ENCODE assay signal across 14 cellular contexts in the genomic region with DNA sequence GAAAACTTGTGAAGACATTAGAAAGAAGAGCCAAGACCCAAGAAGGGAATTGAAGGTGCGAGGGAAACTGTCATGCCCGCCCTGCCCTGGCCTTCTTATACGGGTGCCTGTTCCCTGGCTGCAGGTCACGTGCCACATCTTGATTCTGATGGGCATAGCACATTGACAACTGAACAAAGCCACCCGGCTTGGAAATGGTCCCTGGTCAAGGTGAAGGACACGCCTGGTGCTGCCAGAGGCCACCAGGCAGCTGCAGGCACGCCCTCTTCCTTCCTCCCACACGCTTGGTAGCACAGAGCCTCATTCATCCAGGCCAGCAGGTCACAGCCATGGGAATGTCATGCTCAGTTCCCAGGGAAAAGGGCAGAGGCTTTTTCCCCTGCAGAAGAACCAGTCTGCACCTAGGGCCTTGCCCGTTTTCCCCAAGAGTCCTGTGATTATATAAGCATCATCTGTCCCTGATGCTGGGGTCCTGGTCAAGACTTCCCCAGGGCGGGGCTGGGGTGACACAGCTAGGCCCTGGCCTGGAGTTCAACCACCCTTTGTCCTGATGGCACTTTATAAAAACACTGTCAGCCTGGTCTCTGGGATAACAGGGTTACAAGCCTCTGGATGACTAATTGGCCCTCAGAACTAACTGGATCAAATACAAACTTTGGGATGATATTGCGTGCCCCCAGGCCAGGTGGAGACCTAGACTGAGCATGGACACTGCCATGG. TPM values are rescaled to one million over a fixed set of nuclear protein-coding genes. Genes with fewer than 3 reads are reported as not detected.
DNase-seq lines count a peak whose midpoint lies in the region; ATAC-seq, FAIRE-seq and TF ChIP-seq lines count a peak whose summit lies in the region.
"Had no signal": no experiment of that assay in that cellular context is flagged by ENCODE, and none has a peak within 500 bp of the region (broad histone marks: within the 10 kb centered on the region; RNA-seq: fewer than 3 reads in every experiment).

No MANE protein-coding gene starts in this region.

- H3K9ac ChIP-seq in IMR-90 (ENCODE audit: low read depth, low read length) (no peak overlapping the region), H1 (replicated peaks in 1 of 4; ENCODE audit: extremely low read depth in 1 of 4, low read depth in 3 of 4, low read length in 3 of 4) (no peak overlapping the region)

- TF ChIP-seq CTCF in IMR-90 (conservative IDR thresholded peaks at IDR 0.05; ENCODE audit: low read depth, low read length) (no peak), H1 (IDR thresholded peaks at IDR 0.05; ENCODE audit: control extremely low read depth in 1 of 3, insufficient read depth in 1 of 3, low read depth in 1 of 3, low read length in 3 of 3) (no peak), suprapubic skin (IDR thresholded peaks at IDR 0.05) (no peak)

- H3K23ac ChIP-seq in IMR-90 (ENCODE audit: low read depth, low read length): no peak overlapping the region
- no peak overlapping the region for H3K23ac ChIP-seq in H1 (ENCODE audit: insufficient read length)

- H3K9me3 ChIP-seq in IMR-90 (ENCODE audit: control insufficient read depth, insufficient read depth, low read length) (no peaks in the 10 kb centered on the region), H1 (ENCODE audit: insufficient read depth in 2 of 2, low read depth in 1 of 2, low read length in 1 of 2) (no peaks in the 10 kb centered on the region), suprapubic skin (no peaks in the 10 kb centered on the region)
- H3K9me3 ChIP-seq: neutrophil, SJSA1 had no signal

- H3K4me3 Mint-ChIP-seq in naive thymus-derived CD8-positive, alpha-beta T cell: peak overlapping the region in 1 of 10 donors; percentile 3
- H3K4me3 Mint-ChIP-seq: activated naive CD8-positive, alpha-beta T cell treated with anti-CD3 and anti-CD28 coated beads, Interleukin-2, amount 50 U/mL, for 24 hours had no signal

- H2AFZ ChIP-seq in IMR-90 (replicated peaks; ENCODE audit: low read length, poor library complexity): peak overlapping the region; percentile 33
- no peak overlapping the region for H2AFZ ChIP-seq in H1 (ENCODE audit: low read length)

- no peak for FAIRE-seq in H1 (lab: Jason Lieb, UNC)
- FAIRE-seq: frontal cortex, islet of Langerhans had no signal

- H3K4me2 ChIP-seq in IMR-90 (ENCODE audit: low read depth, low read length) (no peak overlapping the region), H1 (ENCODE audit: insufficient read depth in 1 of 2, low read depth in 2 of 2, low read length in 2 of 2) (no peak overlapping the region)

- H3K79me1 ChIP-seq in IMR-90 (ENCODE audit: low read depth in 1 of 2, low read length in 2 of 2) (peaks cover 0 to 3% of the 10 kb centered on the region in 2 experiments; a peak in 1 of 4 replicates), H1 (ENCODE audit: low read depth, low read length) (no peaks in the 10 kb centered on the region)

- H2BK120ac ChIP-seq in IMR-90 (ENCODE audit: low read depth, low read length) (peak overlapping the region; percentile 41), H1 (replicated peaks; ENCODE audit: low read depth, low read length) (no peak overlapping the region)

- peaks cover 13% of the 10 kb centered on the region for H3K4me1 ChIP-seq in IMR-90 (ENCODE audit: control insufficient read depth, insufficient read depth, low read length)
- H3K4me1 ChIP-seq in H1 (replicated peaks in 1 of 4; ENCODE audit: control insufficient read depth in 3 of 4, insufficient read depth in 4 of 4, low read length in 3 of 4): peaks cover 0 to 3% (median 1%) of the 10 kb centered on the region in 4 experiments; a peak in 2 of 7 replicates
- H3K4me1 ChIP-seq in suprapubic skin: peaks cover 69% of the 10 kb centered on the region

- no peak overlapping the region for H4K5ac ChIP-seq in IMR-90 (ENCODE audit: low read depth, low read length)
- no peak overlapping the region for H4K5ac ChIP-seq in H1 (ENCODE audit: insufficient read length, low read depth, low read length)

- H4K20me1 ChIP-seq in IMR-90 (ENCODE audit: insufficient read depth, low read length) (no peaks in the 10 kb centered on the region), H1 (replicated peaks in 1 of 2; ENCODE audit: control insufficient read depth in 1 of 2, insufficient read depth in 2 of 2, low read length in 2 of 2) (no peaks in the 10 kb centered on the region)

- TF ChIP-seq POLR2A in IMR-90 (IDR thresholded peaks at IDR 0.05; ENCODE audit: low read depth, low read length) (no peak), H1 (IDR thresholded peaks at IDR 0.05; ENCODE audit: control extremely low read depth in 1 of 2, low read depth in 2 of 2, low read length in 2 of 2) (no peak), suprapubic skin (IDR thresholded peaks at IDR 0.05) (no peak)

- H2BK20ac ChIP-seq in IMR-90 (ENCODE audit: low read depth, low read length) (peak overlapping the region; percentile 10; the same call in 1 of the 2 replicates), H1 (ENCODE audit: low read length) (no peak overlapping the region)

- no peak for ATAC-seq in IMR-90 (ENCODE audit: low read depth)
- no peak for ATAC-seq in HG03354 (IDR thresholded peaks at IDR 0.05; ENCODE audit: poor library complexity, severe bottlenecking, unreplicated experiment)
- ATAC-seq in naive thymus-derived CD8-positive, alpha-beta T cell: no peak
- ATAC-seq in HG02623 (IDR thresholded peaks at IDR 0.05; ENCODE audit: unreplicated experiment): no peak
- ATAC-seq: activated naive CD8-positive, alpha-beta T cell treated with anti-CD3 and anti-CD28 coated beads, Interleukin-2, amount 50 U/mL, for 24 hours had no signal

- H3K4me3 ChIP-seq in IMR-90 (ENCODE audit: insufficient read depth, low read depth, low read length) (no peak overlapping the region), H1 (ENCODE audit: extremely low read depth in 1 of 4, insufficient read depth in 2 of 4, low read depth in 3 of 4, low read length in 4 of 4) (no peak overlapping the region), suprapubic skin (no peak overlapping the region)
- H3K4me3 ChIP-seq: SJSA1 had no signal

- in situ Hi-C loops in IMR-90 (cut with MboI; ENCODE audit: low sequenced_read_pairs): no loop called here

- H3K27ac Mint-ChIP-seq in naive thymus-derived CD8-positive, alpha-beta T cell: no peak overlapping the region
- H3K27ac Mint-ChIP-seq: activated naive CD8-positive, alpha-beta T cell treated with anti-CD3 and anti-CD28 coated beads, Interleukin-2, amount 50 U/mL, for 24 hours had no signal

- no peak overlapping the region for H3K18ac ChIP-seq in IMR-90 (ENCODE audit: low read depth, low read length)
- no peak overlapping the region for H3K18ac ChIP-seq in H1 (ENCODE audit: extremely low read depth, low read length)

- CTCF ChIA-PET in IMR-90 (lab: Yijun Ruan, JAX) (no interaction called here), H1 (lab: Charles Lee; ENCODE audit: partially characterized antibody) (interaction anchor here (1.0 to 1.3 kb wide), 4 partner anchors 23 to 303 kb away, joined by 3 to 7 read pairs (median 4); no protein-coding TSS in a partner anchor)

- H3K27me3 Mint-ChIP-seq in naive thymus-derived CD8-positive, alpha-beta T cell: no peaks in the 10 kb centered on the region
- H3K27me3 Mint-ChIP-seq: activated naive CD8-positive, alpha-beta T cell treated with anti-CD3 and anti-CD28 coated beads, Interleukin-2, amount 50 U/mL, for 24 hours had no signal

- no peak for DNase-seq in IMR-90
- no peak for DNase-seq in H1 (ENCODE audit: low read depth in 1 of 2, low spot score in 2 of 2)
- DNase-seq in medulla oblongata (ENCODE audit: extremely low spot score): peak; percentile 74
- no peak for DNase-seq in suprapubic skin (ENCODE audit: low spot score in 2 of 2)
- no peak for DNase-seq in naive thymus-derived CD8-positive, alpha-beta T cell
- DNase-seq in stimulated activated CD4-positive, alpha-beta T cell treated with anti-CD3 and anti-CD28 coated beads, Interleukin-15, amount 100 ng/mL, for 24 hours: no peak
- DNase-seq: activated naive CD8-positive, alpha-beta T cell treated with anti-CD3 and anti-CD28 coated beads, Interleukin-2, amount 50 U/mL, for 24 hours; NCI-H748 treated with DMSO at 0.1 percent for 48 hours had no signal

- H3K4ac ChIP-seq in IMR-90 (ENCODE audit: low read depth, low read length): peak overlapping the region; percentile 42; the same call in 1 of the 2 replicates
- no peak overlapping the region for H3K4ac ChIP-seq in H1 (replicated peaks; ENCODE audit: insufficient read length, low read depth, low read length)

- peaks cover 18% of the 10 kb centered on the region for H3K9me1 ChIP-seq in IMR-90 (ENCODE audit: insufficient read depth, low read length)

- intact Hi-C loops in IMR-90 (cut with micrococcal nuclease): no loop called here

- H2AK5ac ChIP-seq in IMR-90 (ENCODE audit: low read depth, low read length) (peak overlapping the region; percentile 70), H1 (ENCODE audit: low read depth, low read length) (no peak overlapping the region)

- no peaks in the 10 kb centered on the region for H3K27me3 ChIP-seq in IMR-90 (ENCODE audit: control insufficient read depth, insufficient read depth, low read length)
- peaks cover 0 to 2% (median 0%) of the 10 kb centered on the region in 4 experiments; a peak in 1 of 7 replicates for H3K27me3 ChIP-seq in H1 (replicated peaks in 1 of 4; ENCODE audit: control insufficient read depth in 3 of 4, extremely low read depth in 1 of 4, insufficient read depth in 3 of 4, low read length in 3 of 4)
- H3K27me3 ChIP-seq in suprapubic skin: no peaks in the 10 kb centered on the region
- H3K27me3 ChIP-seq: neutrophil, SJSA1 had no signal

- 96% methylated on average over 4 of the region's 11 CpGs; no CpG with 5 or more reads in 1 of the 2 experiments for WGBS in IMR-90 (ENCODE audit: extremely low coverage in 2 of 2, insufficient read length in 1 of 2), 2 experiments
- 87% methylated on average over 11 of the region's 11 CpGs; no CpG with 5 or more reads in 1 of the 2 experiments for WGBS in H1 (ENCODE audit: extremely low coverage in 1 of 2, insufficient coverage in 1 of 2, insufficient read length in 1 of 2, insufficient replicate concordance in 2 of 2, low coverage in 1 of 2, low lambda C conversion rate in 2 of 2, missing lambda C conversion rate in 1 of 2), 2 experiments
- WGBS in suprapubic skin: 66% methylated on average over 10 of the region's 11 CpGs

- TF ChIP-seq RAD21 in IMR-90 (IDR thresholded peaks at IDR 0.05; ENCODE audit: low read length): no peak
- TF ChIP-seq RAD21 in H1 (IDR thresholded peaks at IDR 0.05 in 1 of 2, conservative IDR thresholded peaks at IDR 0.05 in 1 of 2; ENCODE audit: low read depth in 2 of 2, low read length in 2 of 2): no peak

- dilution Hi-C loops in IMR-90 (cut with HindIII; ENCODE audit: low sequenced_read_pairs, unreplicated experiment): no loop called here

- no peaks in the 10 kb centered on the region for H3K79me2 ChIP-seq in H1 (ENCODE audit: control insufficient read depth in 1 of 2, insufficient read depth in 2 of 2, low read length in 2 of 2)

- no peak overlapping the region for H2AK9ac ChIP-seq in IMR-90 (replicated peaks; ENCODE audit: low read depth, low read length, poor library complexity)

- POLR2A ChIA-PET in IMR-90 (lab: Charles Lee; ENCODE audit: unreplicated experiment): no interaction called here
- POLR2A ChIA-PET in H1 (lab: Charles Lee; ENCODE audit: partially characterized antibody): no interaction called here
- POLR2A ChIA-PET in naive thymus-derived CD8-positive, alpha-beta T cell (lab: Charles Lee): no interaction called here

- H2BK15ac ChIP-seq in IMR-90 (ENCODE audit: low read depth, low read length) (no peak overlapping the region), H1 (ENCODE audit: low read length) (no peak overlapping the region)

- H3K4me1 Mint-ChIP-seq in naive thymus-derived CD8-positive, alpha-beta T cell: peaks cover 9 to 19% (median 14%) of the 10 kb centered on the region in 4 donors

- H3K36me3 ChIP-seq in IMR-90 (ENCODE audit: control insufficient read depth, insufficient read depth, low read length) (no peaks in the 10 kb centered on the region), H1 (ENCODE audit: control insufficient read depth in 2 of 4, insufficient read depth in 4 of 4, low read length in 3 of 4) (no peaks in the 10 kb centered on the region), suprapubic skin (no peaks in the 10 kb centered on the region)
- H3K36me3 ChIP-seq: SJSA1 had no signal

- TF ChIP-seq EP300 in H1 (IDR thresholded peaks at IDR 0.05; ENCODE audit: borderline replicate concordance in 1 of 2, low read depth in 2 of 2, low read length in 2 of 2) (no peak), suprapubic skin (IDR thresholded peaks at IDR 0.05) (no peak)

- H3K36me3 Mint-ChIP-seq in naive thymus-derived CD8-positive, alpha-beta T cell: no peaks in the 10 kb centered on the region

- H3K27ac ChIP-seq in IMR-90 (ENCODE audit: insufficient read depth, low read length) (no peak overlapping the region), H1 (ENCODE audit: low read depth, low read length) (no peak overlapping the region), suprapubic skin (peak overlapping the region; percentile 31)
- H3K27ac ChIP-seq: neutrophil, SJSA1 had no signal

- no peak overlapping the region for H2BK5ac ChIP-seq in IMR-90 (ENCODE audit: low read depth, low read length, poor library complexity, severe bottlenecking)
- no peak overlapping the region for H2BK5ac ChIP-seq in H1 (ENCODE audit: low read depth, low read length)

- H2BK12ac ChIP-seq in H1 (ENCODE audit: low read depth, low read length): no peak overlapping the region

- H4K91ac ChIP-seq in IMR-90 (ENCODE audit: insufficient read depth, low read depth, low read length) (no peak overlapping the region), H1 (replicated peaks; ENCODE audit: insufficient read length, low read length) (no peak overlapping the region)

- H3K56ac ChIP-seq in IMR-90 (ENCODE audit: extremely low read depth, insufficient read depth, low read length): no peak overlapping the region
- no peak overlapping the region for H3K56ac ChIP-seq in H1 (replicated peaks; ENCODE audit: insufficient read length, low read depth, low read length)

- H3K9me3 Mint-ChIP-seq in naive thymus-derived CD8-positive, alpha-beta T cell: no peaks in the 10 kb centered on the region
- H3K9me3 Mint-ChIP-seq: activated naive CD8-positive, alpha-beta T cell treated with anti-CD3 and anti-CD28 coated beads, Interleukin-2, amount 50 U/mL, for 24 hours had no signal

- no peaks in the 10 kb centered on the region for H3K23me2 ChIP-seq in H1 (ENCODE audit: low read depth, low read length)

- no TSS peak for BruUV-seq in IMR-90 (replicated peaks; lab: Mats Ljungman, UMichigan)

- H4K8ac ChIP-seq in IMR-90 (ENCODE audit: low read depth in 2 of 2, low read length in 2 of 2) (peak overlapping the region in 1 of 2 experiments; percentile 32; a peak in 2 of 4 replicates), H1 (ENCODE audit: extremely low read depth, insufficient read depth, low read length) (peak overlapping the region; percentile 1; the same call in 1 of the 2 replicates)

- 0 out of 2 replicates have a peak overlapping the region, but pooled peaks have one; percentile 33 for H3K14ac ChIP-seq in IMR-90 (replicated peaks; ENCODE audit: low read depth, low read length)
- H3K14ac ChIP-seq in H1 (ENCODE audit: insufficient read length): no peak overlapping the region

RNA-seq across cellular contexts. Expression of gene CDADC1, which starts 56.0 kb away (rescaled TPM):
- 0.54 and 0.83 TPM in 2 replicates for total RNA-seq in IMR-90 (2012; rRNA removed)
- 2.6 and 2.7 TPM in 2 replicates for polyA plus RNA-seq in IMR-90 (2012; rRNA removed)
- polyA plus RNA-seq in IMR-90 (2012; cell fraction: cytosol; rRNA removed): 1.1 and 1.3 TPM in 2 replicates
- polyA plus RNA-seq in IMR-90 (2012; cell fraction: nucleus; rRNA removed; ENCODE audit: low replicate concordance): 0.83 and 3.4 TPM in 2 replicates
- total RNA-seq in H1 (2021; fragmentation: NEBNext Ultra II Directional; extraction: Animal tissue kit (Norgen Biotek cat#: 25700)): 2.7 and 6.5 TPM in 2 replicates
- polyA plus RNA-seq in H1 (2011; rRNA removed): 0.98 and 1.3 TPM in 2 replicates
- 2.1 TPM for polyA plus RNA-seq in H1 (2011; cell fraction: cytosol; rRNA removed)
- polyA plus RNA-seq in H1 (2011; cell fraction: nucleus; rRNA removed): 2.2 TPM
- 2.8 to 6.3 TPM (median 3.3 TPM) in 4 replicates for polyA plus RNA-seq in H1 (2012, experiment 1 of 2)
- polyA plus RNA-seq in H1 (2012, experiment 2 of 2): 7.4 TPM
- 4.0 TPM for polyA plus RNA-seq in H1 (2013, experiment 1 of 2)
- 3.5 TPM for polyA plus RNA-seq in H1 (2013, experiment 2 of 2)
- 0.93 and 1.7 TPM in 2 replicates for polyA minus RNA-seq in H1 (2011; rRNA and poly(A)+ RNA removed)
- 1.8 TPM for polyA minus RNA-seq in H1 (2011; cell fraction: cytosol; rRNA and poly(A)+ RNA removed)
- polyA minus RNA-seq in H1 (2011; cell fraction: nucleus; rRNA and poly(A)+ RNA removed): 3.1 TPM
- total RNA-seq in suprapubic skin: 1 to 10 TPM; 1.2 to 4.2 (median 3.1) TPM
- total RNA-seq in naive thymus-derived CD8-positive, alpha-beta T cell: 10 to 100 TPM; 13.0 to 13.3 TPM
- 1 to 10 TPM; 7.8 to 8.9 (median 8.8) TPM for polyA plus RNA-seq in naive thymus-derived CD8-positive, alpha-beta T cell
